In genomic region chr1:67308136-67308535, GRCh38 we compare ENCODE assay signal across 9 cellular contexts. TPM values are rescaled to one million over a fixed set of nuclear protein-coding genes. Genes with fewer than 3 reads are reported as not detected.
DNase-seq lines count a peak whose midpoint lies in the region; ATAC-seq and TF ChIP-seq lines count a peak whose summit lies in the region.
"Had no signal": no experiment of that assay in that cellular context is flagged by ENCODE, and none has a peak within 500 bp of the region (broad histone marks: within the 10 kb centered on the region; RNA-seq: fewer than 3 reads in every experiment).

No MANE protein-coding gene starts in this region.

- H3K9me3 ChIP-seq in CD4-positive, alpha-beta T cell (ENCODE audit: control insufficient read depth, low read length) = no peaks in the 10 kb centered on the region
- H3K9me3 ChIP-seq in GM23248 (ENCODE audit: low read depth) = peaks cover 4% of the 10 kb centered on the region

- H3K4me1 ChIP-seq in GM23248 (ENCODE audit: insufficient read depth) = no peaks in the 10 kb centered on the region

- DNase-seq in CD4-positive, alpha-beta T cell = peak in 1 of 10 experiments; percentile 1
- DNase-seq in H7 (peak; percentile 67), natural killer cell (no peak), cerebellum (ENCODE audit: low spot score) (no peak), cerebellar nuclear complex (lab: John Stamatoyannopoulos, UW) (no peak), GM23248 (no peak)
- DNase-seq: MV-4-11 had no signal

- H3K9ac ChIP-seq in GM23248 = no peak overlapping the region

- H3K4me2 ChIP-seq in GM23248 (ENCODE audit: unreplicated experiment) = no peak overlapping the region

- no peaks in the 10 kb centered on the region for H4K20me1 ChIP-seq in GM23248 (ENCODE audit: insufficient read depth)

- POLR2A ChIA-PET in CD4-positive, alpha-beta T cell (lab: Charles Lee) = interaction anchor here (0.7 kb wide), 2 partner anchors 111 to 1029 kb away, joined by 3 read pairs; no protein-coding TSS in a partner anchor

- no peaks in the 10 kb centered on the region for H3K9me3 Mint-ChIP-seq in CD4-positive, alpha-beta T cell
- no peaks in the 10 kb centered on the region for H3K9me3 Mint-ChIP-seq in activated naive CD8-positive, alpha-beta T cell (ENCODE audit: low read depth)
- no peaks in the 10 kb centered on the region for H3K9me3 Mint-ChIP-seq in natural killer cell

- peaks cover 37% of the 10 kb centered on the region for H3K27me3 Mint-ChIP-seq in CD4-positive, alpha-beta T cell
- H3K27me3 Mint-ChIP-seq in activated naive CD8-positive, alpha-beta T cell = peaks cover 6% of the 10 kb centered on the region
- H3K27me3 Mint-ChIP-seq in natural killer cell (ENCODE audit: low read depth in 2 of 2) = no peaks in the 10 kb centered on the region

- H2AFZ ChIP-seq in GM23248 = no peak overlapping the region

- ATAC-seq in CD4-positive, alpha-beta T cell (ENCODE audit: poor library complexity) = no peak
- ATAC-seq in natural killer cell = peak; percentile 19 to 21 (median 21)
- ATAC-seq in HG03354 (IDR thresholded peaks at IDR 0.05; ENCODE audit: poor library complexity, severe bottlenecking, unreplicated experiment) = no peak

- WGBS in GM23248 (ENCODE audit: low coverage in 1 of 2, low lambda C conversion rate in 2 of 2, missing lambda C conversion rate in 2 of 2), 2 experiments = 35% methylated on average over 15 of the region's 15 CpGs

- H3K36me3 ChIP-seq in H7 (replicated peaks; ENCODE audit: control insufficient read depth, insufficient read depth, low read length) (no peaks in the 10 kb centered on the region), GM23248 (ENCODE audit: low read depth) (no peaks in the 10 kb centered on the region)

- in situ Hi-C loops in GM23248 (cut with MboI) = no loop called here

- CTCF ChIA-PET in CD4-positive, alpha-beta T cell (lab: Charles Lee) = no interaction called here

- no peak overlapping the region for H3K27ac ChIP-seq in CD4-positive, alpha-beta T cell (ENCODE audit: low read depth, low read length)
- H3K27ac ChIP-seq in GM23248 = no peak overlapping the region

- peaks cover 15% of the 10 kb centered on the region for H3K4me1 Mint-ChIP-seq in CD4-positive, alpha-beta T cell (ENCODE audit: low read depth)
- peaks cover 27% of the 10 kb centered on the region for H3K4me1 Mint-ChIP-seq in activated naive CD8-positive, alpha-beta T cell (ENCODE audit: low read depth)
- peaks cover 37 to 51% of the 10 kb centered on the region in 2 donors for H3K4me1 Mint-ChIP-seq in natural killer cell

- no peaks in the 10 kb centered on the region for H3K36me3 Mint-ChIP-seq in CD4-positive, alpha-beta T cell (ENCODE audit: low read depth)
- H3K36me3 Mint-ChIP-seq in activated naive CD8-positive, alpha-beta T cell = no peaks in the 10 kb centered on the region
- H3K36me3 Mint-ChIP-seq in natural killer cell = no peaks in the 10 kb centered on the region

- H3K4me3 ChIP-seq in H7 (ENCODE audit: insufficient read depth, low read depth, low read length) (peak overlapping the region; percentile 58), GM23248 (no peak overlapping the region)

- H3K27me3 ChIP-seq in CD4-positive, alpha-beta T cell (ENCODE audit: control insufficient read depth, insufficient read depth, low read length) = peaks cover 5% of the 10 kb centered on the region
- H3K27me3 ChIP-seq in H7 (ENCODE audit: control insufficient read depth, insufficient read depth, low read length) (peaks cover 32% of the 10 kb centered on the region), GM23248 (replicated peaks; ENCODE audit: insufficient read depth) (peaks cover 50% of the 10 kb centered on the region)

- no peak for TF ChIP-seq CTCF in CD4-positive, alpha-beta T cell (IDR thresholded peaks at IDR 0.05)
- no peak for TF ChIP-seq CTCF in natural killer cell (IDR thresholded peaks at IDR 0.05)

- H3K4me3 Mint-ChIP-seq in CD4-positive, alpha-beta T cell = peak overlapping the region; percentile 85
- H3K4me3 Mint-ChIP-seq in activated naive CD8-positive, alpha-beta T cell = peak overlapping the region; percentile 91
- H3K4me3 Mint-ChIP-seq in natural killer cell = peak overlapping the region; percentile 92

- no peaks in the 10 kb centered on the region for H3K79me2 ChIP-seq in GM23248 (ENCODE audit: insufficient read depth)

- H3F3A ChIP-seq in GM23248 (ENCODE audit: insufficient read depth) = no peaks in the 10 kb centered on the region

- H3K27ac Mint-ChIP-seq in CD4-positive, alpha-beta T cell = peak overlapping the region; percentile 34
- H3K27ac Mint-ChIP-seq in activated naive CD8-positive, alpha-beta T cell = peak overlapping the region; percentile 92
- peak overlapping the region; percentile 82 to 89 for H3K27ac Mint-ChIP-seq in natural killer cell

- no peaks in the 10 kb centered on the region for H3K9me2 ChIP-seq in GM23248 (ENCODE audit: insufficient read depth)

- intact Hi-C loops in CD4-positive, alpha-beta T cell (cut with DNase I, micrococcal nuclease) = no loop called here
- intact Hi-C loops in natural killer cell (cut with micrococcal nuclease) = no loop called here

RNA-seq across cellular contexts. Expression of gene IL12RB2, which starts 0.5 kb away (rescaled TPM):
- 1 to 10 TPM in 1 of 2 experiments, under 1 TPM in 1; 0.98 to 1.2 TPM for total RNA-seq in CD4-positive, alpha-beta T cell
- 0.45 and 1.4 TPM in 2 replicates for total RNA-seq in H7 (2014; rRNA removed; shearing (Covaris generic))
- total RNA-seq in natural killer cell (10 to 100 TPM; 18.2 to 51.2 (median 24.8) TPM), cerebellum (1.3 TPM)
- total RNA-seq in GM23248 (2014; rRNA removed; shearing (Covaris generic)) = not detected in 2 replicates
- polyA plus RNA-seq in GM23248 (2016; fragmentation: Nextera tagmentation; extraction: Ambion mirVana) = 0.06 TPM in 1 of 2 replicates, not detected in the other

Comparison
In these comparisons a context has a peak if more than half of its experiments do, and no peak if none do; other contexts are left out.
1. ATAC-seq: peak in natural killer cell (3 of 3); none in CD4-positive, alpha-beta T cell (single experiment) and HG03354 (single experiment).
2. H3K27ac Mint-ChIP-seq: peak in every context shown above with its lines; median percentile 92 in activated naive CD8-positive, alpha-beta T cell; 86 in natural killer cell; 34 in CD4-positive, alpha-beta T cell.
3. Peak in every context shown above with its lines, with median percentiles within 50 percentile points of each other: H3K4me3 Mint-ChIP-seq.